In genomic region chr10:28853195-28853594, GRCh38 we compare ENCODE assay signal across 1 cellular context.
TF ChIP-seq lines count a peak whose summit lies in the region.

No MANE protein-coding gene starts in this region.

TF ChIP-seq in H1, 55 proteins besides CTCF, POLR2A, EP300 and RAD21:
- TF ChIP-seq, protein P1, sequence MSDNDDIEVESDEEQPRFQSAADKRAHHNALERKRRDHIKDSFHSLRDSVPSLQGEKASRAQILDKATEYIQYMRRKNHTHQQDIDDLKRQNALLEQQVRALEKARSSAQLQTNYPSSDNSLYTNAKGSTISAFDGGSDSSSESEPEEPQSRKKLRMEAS (IDR thresholded peaks at IDR 0.05): no peak
- no peak for TF ChIP-seq BACH1 (IDR thresholded peaks at IDR 0.05; ENCODE audit: low read length)
- no peak for TF ChIP-seq TAF1 (IDR thresholded peaks at IDR 0.05; ENCODE audit: low read depth, low read length)
- TF ChIP-seq CHD1 (IDR thresholded peaks at IDR 0.05; ENCODE audit: low read depth, low read length): no peak
- TF ChIP-seq MAFK (IDR thresholded peaks at IDR 0.05; ENCODE audit: low read depth, low read length): no peak
- TF ChIP-seq BCL11A (IDR thresholded peaks at IDR 0.05; ENCODE audit: low read depth in 2 of 2, low read length in 2 of 2): no peak
- TF ChIP-seq RNF2 (IDR thresholded peaks at IDR 0.05; ENCODE audit: borderline replicate concordance, low read depth, low read length, missing control alignments, poor library complexity, severe bottlenecking): no peak
- no peak for TF ChIP-seq RXRA (IDR thresholded peaks at IDR 0.05; ENCODE audit: insufficient read depth, low read depth, low read length)
- TF ChIP-seq CTBP2 (IDR thresholded peaks at IDR 0.05; ENCODE audit: borderline replicate concordance, insufficient read depth, insufficient read length, low read length): no peak
- TF ChIP-seq SP4 (IDR thresholded peaks at IDR 0.05; ENCODE audit: low read length): no peak
- no peak for TF ChIP-seq SIRT6 (IDR thresholded peaks at IDR 0.05; ENCODE audit: low read length)
- no peak for TF ChIP-seq SIN3A (conservative IDR thresholded peaks at IDR 0.05 in 1 of 2, IDR thresholded peaks at IDR 0.05 in 1 of 2; ENCODE audit: low read depth in 1 of 2, low read length in 2 of 2)
- no peak for TF ChIP-seq CBX8 (IDR thresholded peaks at IDR 0.05; ENCODE audit: borderline replicate concordance, low read depth, low read length)
- TF ChIP-seq JUND (IDR thresholded peaks at IDR 0.05; ENCODE audit: low read length): no peak
- no peak for TF ChIP-seq KDM4A (IDR thresholded peaks at IDR 0.05; ENCODE audit: low read depth, low read length, severe bottlenecking)
- no peak for TF ChIP-seq POLR2AphosphoS5 (IDR thresholded peaks at IDR 0.05; ENCODE audit: low read depth, low read length)
- TF ChIP-seq CBX5 (IDR thresholded peaks at IDR 0.05; ENCODE audit: low read depth, low read length): no peak
TF ChIP-seq in H1: peak in this region for 0.
